15 cellular contexts compared by ENCODE assay signal in the genomic region with DNA sequence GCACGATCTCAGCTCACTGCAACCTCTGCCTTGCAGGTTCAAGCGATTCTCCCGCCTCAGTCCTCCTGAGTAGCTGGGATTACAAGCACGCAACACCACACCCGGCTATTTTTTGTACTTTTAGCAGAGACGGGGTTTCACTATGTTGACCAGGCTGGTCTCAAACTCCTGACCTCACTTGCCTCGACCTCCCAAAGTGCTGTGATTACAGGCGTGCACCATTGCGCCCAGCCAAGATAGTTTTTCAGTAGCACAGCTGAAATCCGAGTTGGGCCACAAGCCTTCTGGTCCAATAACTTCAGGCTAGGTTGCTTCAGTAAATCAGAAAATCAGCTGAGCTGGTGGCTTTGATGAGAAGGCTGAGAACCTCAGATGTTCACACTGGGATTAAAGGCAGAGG.
DNase-seq lines count a peak whose midpoint lies in the region; ATAC-seq and TF ChIP-seq lines count a peak whose summit lies in the region.
"Had no signal": no experiment of that assay in that cellular context is flagged by ENCODE, and none has a peak within 500 bp of the region (broad histone marks: within the 10 kb centered on the region; RNA-seq: fewer than 3 reads in every experiment).

No MANE protein-coding gene starts in this region.

- H3K36me3 ChIP-seq in GM23248 (ENCODE audit: low read depth) (peaks cover 65% of the 10 kb centered on the region), lung (ENCODE audit: control insufficient read depth in 2 of 2, insufficient read depth in 2 of 2, low read length in 2 of 2) (peaks cover 27 to 29% of the 10 kb centered on the region in 2 donors), subcutaneous abdominal adipose tissue (ENCODE audit: control insufficient read depth in 5 of 5, insufficient read depth in 5 of 5, low read length in 5 of 5) (peaks cover 4 to 58% (median 40%) of the 10 kb centered on the region in 5 donors)

- DNase-seq in GM23248, result no peak
- DNase-seq in lung (ENCODE audit: low spot score), result no peak
- DNase-seq in activated CD8-positive, alpha-beta memory T cell treated with anti-CD3 and anti-CD28 coated beads, Interleukin-2, amount 50 U/mL, for 48 hours, result no peak
- DNase-seq in hippocampal formation (lab: John Stamatoyannopoulos, UW), result no peak
- DNase-seq in kidney tubule cell (ENCODE audit: low spot score), result no peak
- DNase-seq: activated T-cell treated with anti-CD3 and anti-CD28 coated beads, Interleukin-2, amount 50 U/mL, for 1 hour; effector CD4-positive, alpha-beta T cell; GOT3; left lung; naive B cell; NCI-H187 treated with DMSO at 0.1 percent for 48 hours; stimulated activated naive CD4-positive, alpha-beta T cell had no signal

- H3K79me2 ChIP-seq in GM23248 (ENCODE audit: insufficient read depth), result peaks cover 60% of the 10 kb centered on the region

- peak overlapping the region; percentile 37 for H3K4me2 ChIP-seq in GM23248 (ENCODE audit: unreplicated experiment)

- WGBS in GM23248 (ENCODE audit: low coverage in 1 of 2, low lambda C conversion rate in 2 of 2, missing lambda C conversion rate in 2 of 2), 2 experiments, result 87 to 89% methylated on average over 10 of the region's 10 CpGs
- WGBS in lung, 2 donors, result 95 to 99% methylated on average over 10 of the region's 10 CpGs

- in situ Hi-C loops in GM23248 (cut with MboI), result no loop called here

- H2AFZ ChIP-seq in GM23248, result no peak overlapping the region

- no peaks in the 10 kb centered on the region for H4K20me1 ChIP-seq in GM23248 (ENCODE audit: insufficient read depth)

- H3K9me3 ChIP-seq in GM23248 (ENCODE audit: low read depth) (no peaks in the 10 kb centered on the region), lung (ENCODE audit: control insufficient read depth in 2 of 2, insufficient read depth in 1 of 2, low read length in 1 of 2) (no peaks in the 10 kb centered on the region), subcutaneous abdominal adipose tissue (ENCODE audit: control insufficient read depth in 5 of 5, low read length in 5 of 5) (no peaks in the 10 kb centered on the region)
- H3K9me3 ChIP-seq: left lung had no signal

- H3K9me2 ChIP-seq in GM23248 (ENCODE audit: insufficient read depth), result no peaks in the 10 kb centered on the region

- no peaks in the 10 kb centered on the region for H3K27me3 ChIP-seq in GM23248 (replicated peaks; ENCODE audit: insufficient read depth)
- no peaks in the 10 kb centered on the region for H3K27me3 ChIP-seq in lung (ENCODE audit: control insufficient read depth, insufficient read depth)
- H3K27me3 ChIP-seq in subcutaneous abdominal adipose tissue (ENCODE audit: control insufficient read depth in 5 of 5, insufficient read depth in 4 of 5, low read length in 5 of 5), result no peaks in the 10 kb centered on the region
- H3K27me3 ChIP-seq: left lung had no signal

- H3F3A ChIP-seq in GM23248 (ENCODE audit: insufficient read depth), result peaks cover 98% of the 10 kb centered on the region

- H3K27ac ChIP-seq in GM23248, result peak overlapping the region; percentile 98
- H3K27ac ChIP-seq in angular gyrus (ENCODE audit: low read depth, low read length), result peak overlapping the region; percentile 67
- peak overlapping the region; percentile 80 to 90 for H3K27ac ChIP-seq in lung (ENCODE audit: low read depth in 1 of 2, low read length in 1 of 2)
- peak overlapping the region; percentile 75 for H3K27ac ChIP-seq in subcutaneous abdominal adipose tissue (ENCODE audit: low read depth, low read length)

- no peak for TF ChIP-seq CTCF in lung (IDR thresholded peaks at IDR 0.05; ENCODE audit: control extremely low read depth, extremely low read depth)

- peak overlapping the region; percentile 80 for H3K9ac ChIP-seq in GM23248
- no peak overlapping the region for H3K9ac ChIP-seq in subcutaneous abdominal adipose tissue (ENCODE audit: low read length in 5 of 5)

- peaks cover 92% of the 10 kb centered on the region for H3K4me1 ChIP-seq in GM23248 (ENCODE audit: insufficient read depth)
- peaks cover 10 to 14% of the 10 kb centered on the region in 2 donors for H3K4me1 ChIP-seq in lung (ENCODE audit: control insufficient read depth in 2 of 2, insufficient read depth in 2 of 2, low read length in 2 of 2)
- H3K4me1 ChIP-seq in subcutaneous abdominal adipose tissue (ENCODE audit: control insufficient read depth in 5 of 5, insufficient read depth in 5 of 5, low read length in 5 of 5), result peaks cover 0 to 57% (median 49%) of the 10 kb centered on the region in 5 donors

- H3K4me3 ChIP-seq in GM23248, result no peak overlapping the region
- H3K4me3 ChIP-seq in lung, result no peak overlapping the region
- H3K4me3 ChIP-seq in subcutaneous abdominal adipose tissue (ENCODE audit: low read depth in 1 of 5, low read length in 5 of 5), result no peak overlapping the region
- H3K4me3 ChIP-seq: left lung had no signal

- ATAC-seq in lung (ENCODE audit: insufficient read depth, low FRiP score) (no peak), HG03196 (IDR thresholded peaks at IDR 0.05; ENCODE audit: unreplicated experiment) (no peak)
- ATAC-seq: left lung had no signal
